Comparison of ENCODE assay signal across 8 cellular contexts in the genomic region with DNA sequence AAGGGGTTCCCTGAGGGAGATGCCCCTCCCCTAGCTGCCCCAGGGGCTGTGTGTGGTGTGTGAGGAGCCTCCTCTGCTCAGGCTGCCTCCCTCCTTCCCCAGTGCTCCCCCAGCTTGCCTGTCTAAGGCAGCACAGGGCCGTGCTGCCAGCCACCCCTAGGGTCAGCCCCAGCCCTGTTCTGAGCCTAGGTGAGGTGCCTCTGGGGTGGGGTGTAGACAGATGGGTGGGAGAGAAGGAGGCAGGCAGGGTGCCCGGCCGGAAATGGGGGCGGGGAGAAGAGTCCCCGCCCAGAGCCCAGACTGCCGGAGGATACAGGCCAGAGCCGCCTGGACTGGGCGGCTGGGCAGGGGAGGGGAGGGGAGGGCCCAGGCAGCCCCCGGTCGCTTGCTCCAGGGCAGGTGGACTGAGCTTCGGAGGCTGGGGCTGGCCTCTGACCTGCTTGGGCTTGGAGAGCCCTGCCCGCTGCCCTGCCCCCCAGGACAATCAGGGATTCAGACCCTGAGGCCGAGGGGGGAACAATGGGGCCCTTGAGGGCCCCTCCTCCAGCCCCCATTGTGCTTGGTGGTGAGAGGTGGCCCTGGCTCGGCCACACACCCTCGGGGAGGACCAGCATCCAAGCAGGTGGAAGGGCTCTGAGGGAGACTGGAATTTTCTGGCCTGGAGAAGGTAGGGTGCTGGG. TPM values are rescaled to one million over a fixed set of nuclear protein-coding genes. Genes with fewer than 3 reads are reported as not detected.
DNase-seq lines count a peak whose midpoint lies in the region; ATAC-seq lines count a peak whose summit lies in the region.

TSS of gene GJC2 (plus strand) at position 590 of the 680 bp plus-strand sequence. CDS start 7,829 bp downstream, outside the sequence.

- no peak within 1 kb of the TSS for H3K4me2 ChIP-seq in trophoblast cell (ENCODE audit: low read length)

- peak within 1 kb of the TSS; percentile 43 for H3K4ac ChIP-seq in trophoblast cell (ENCODE audit: low read depth, low read length)

- DNase-seq in D341Med (ENCODE audit: low spot score) = peak; percentile 45
- DNase-seq in left cardiac atrium = peak; percentile 67
- DNase-seq in trophoblast cell = no peak
- DNase-seq in cerebellar cortex (ENCODE audit: low spot score) = no peak
- no peak for DNase-seq in GOT3 (lab: John Stamatoyannopoulos, UW)
- DNase-seq in NCI-H1930 (lab: John Stamatoyannopoulos, UW) = no peak

- H3K9me3 ChIP-seq in trophoblast cell (ENCODE audit: insufficient read depth, low read depth, low read length) = peaks cover 2% of the 10 kb centered on the region

- H3K79me2 ChIP-seq in trophoblast cell (ENCODE audit: control insufficient read depth, insufficient read depth, low read length, poor library complexity) = peaks cover 3% of the 10 kb centered on the region

- H2AFZ ChIP-seq in trophoblast cell (ENCODE audit: insufficient read depth, low read length, poor library complexity) = peak within 1 kb of the TSS; percentile 17

- peak within 1 kb of the TSS; percentile 80 for H2AK5ac ChIP-seq in trophoblast cell (ENCODE audit: low read length)

- WGBS in trophoblast cell (ENCODE audit: extremely low coverage, insufficient coverage, insufficient read length) = no CpG with 5 or more reads among the region's 15 CpGs

- no peak within 1 kb of the TSS for H3K27ac Mint-ChIP-seq in activated T-helper 17 cell treated with anti-CD3 and anti-CD28 coated beads, Interleukin-2, amount 50 U/mL, for 72 hours

- peaks cover 11% of the 10 kb centered on the region for H3K79me1 ChIP-seq in trophoblast cell (ENCODE audit: low read length)

- H3K36me3 Mint-ChIP-seq in activated T-helper 17 cell treated with anti-CD3 and anti-CD28 coated beads, Interleukin-2, amount 50 U/mL, for 72 hours (ENCODE audit: low read depth) = peaks cover 20% of the 10 kb centered on the region

- H3K4me1 ChIP-seq in trophoblast cell (ENCODE audit: control insufficient read depth in 1 of 2, insufficient read depth in 2 of 2, low read length in 2 of 2) = peaks cover 21 to 22% of the 10 kb centered on the region in 2 experiments

- H3K36me3 ChIP-seq in trophoblast cell (ENCODE audit: control insufficient read depth in 1 of 2, insufficient read depth in 2 of 2, low read length in 2 of 2) = peaks cover 37 to 42% of the 10 kb centered on the region in 2 experiments

- intact Hi-C loops in left cardiac atrium (cut with DNase I) = no loop called here

- H3K18ac ChIP-seq in trophoblast cell (ENCODE audit: low read length) = peak within 1 kb of the TSS; percentile 82

- peak within 1 kb of the TSS; percentile 61 for H2BK120ac ChIP-seq in trophoblast cell (ENCODE audit: insufficient read depth, low read length, poor library complexity)

- H3K27ac ChIP-seq in trophoblast cell (ENCODE audit: low read depth, low read length) = peak within 1 kb of the TSS; percentile 51

- peak within 1 kb of the TSS; percentile 66 for H4K8ac ChIP-seq in trophoblast cell (ENCODE audit: low read depth, low read length)

- H3K14ac ChIP-seq in trophoblast cell (ENCODE audit: low read length) = peak within 1 kb of the TSS; percentile 62

- peak within 1 kb of the TSS; percentile 16 for H4K12ac ChIP-seq in trophoblast cell (ENCODE audit: low read depth, low read length)

- H4K91ac ChIP-seq in trophoblast cell (ENCODE audit: low read depth, low read length) = peak within 1 kb of the TSS; percentile 63

- no peak within 1 kb of the TSS for H3K9ac ChIP-seq in trophoblast cell (ENCODE audit: low read length)

- no peak within 1 kb of the TSS for H3K4me3 Mint-ChIP-seq in activated T-helper 17 cell treated with anti-CD3 and anti-CD28 coated beads, Interleukin-2, amount 50 U/mL, for 72 hours

- no peaks in the 10 kb centered on the region for H3K27me3 Mint-ChIP-seq in activated T-helper 17 cell treated with anti-CD3 and anti-CD28 coated beads, Interleukin-2, amount 50 U/mL, for 72 hours

- H3K4me3 ChIP-seq in trophoblast cell (ENCODE audit: low read depth, low read length) = no peak within 1 kb of the TSS

- H3K4me1 Mint-ChIP-seq in activated T-helper 17 cell treated with anti-CD3 and anti-CD28 coated beads, Interleukin-2, amount 50 U/mL, for 72 hours = no peaks in the 10 kb centered on the region

- no peaks in the 10 kb centered on the region for H3K27me3 ChIP-seq in trophoblast cell (ENCODE audit: insufficient read depth, low read length)

- no peaks in the 10 kb centered on the region for H3K9me3 Mint-ChIP-seq in activated T-helper 17 cell treated with anti-CD3 and anti-CD28 coated beads, Interleukin-2, amount 50 U/mL, for 72 hours

- H2BK12ac ChIP-seq in trophoblast cell (ENCODE audit: low read length) = peak within 1 kb of the TSS; percentile 37

- H3K23ac ChIP-seq in trophoblast cell (ENCODE audit: low read length) = no peak within 1 kb of the TSS

- peak within 1 kb of the TSS; percentile 42 for H2BK5ac ChIP-seq in trophoblast cell (ENCODE audit: low read depth, low read length, poor library complexity)

- peak; percentile 5 for ATAC-seq in activated T-helper 17 cell treated with anti-CD3 and anti-CD28 coated beads, Interleukin-2, amount 50 U/mL, for 72 hours (replicated peaks)
- ATAC-seq in left cardiac atrium = peak; percentile 61 to 62
- ATAC-seq in GM18520 (IDR thresholded peaks at IDR 0.05; ENCODE audit: unreplicated experiment) = no peak

RNA-seq across cellular contexts. Expression of gene GJC2, which starts in this region (rescaled TPM):
- total RNA-seq in activated T-helper 17 cell treated with anti-CD3 and anti-CD28 coated beads, Interleukin-2, amount 50 U/mL, for 72 hours = under 1 TPM; 0.43 to 0.61 TPM
- 1 to 10 TPM; 2.2 to 2.3 TPM for total RNA-seq in left cardiac atrium
- polyA plus RNA-seq in trophoblast cell (2013) = 0.38 and 0.51 TPM in 2 replicates

Comparison
In these comparisons a context has a peak if more than half of its experiments do, and no peak if none do; other contexts are left out.
1. Peak in ATAC-seq in activated T-helper 17 cell treated with anti-CD3 and anti-CD28 coated beads, Interleukin-2, amount 50 U/mL, for 72 hours; RNA of the gene not detected or under 1 TPM.
2. DNase-seq: peak in D341Med (single experiment) and left cardiac atrium (single experiment); none in trophoblast cell (0 of 2), cerebellar cortex (single experiment), GOT3 (single experiment) and NCI-H1930 (0 of 2).